Comparison of ENCODE assay signal across 10 cellular contexts in the genomic region with DNA sequence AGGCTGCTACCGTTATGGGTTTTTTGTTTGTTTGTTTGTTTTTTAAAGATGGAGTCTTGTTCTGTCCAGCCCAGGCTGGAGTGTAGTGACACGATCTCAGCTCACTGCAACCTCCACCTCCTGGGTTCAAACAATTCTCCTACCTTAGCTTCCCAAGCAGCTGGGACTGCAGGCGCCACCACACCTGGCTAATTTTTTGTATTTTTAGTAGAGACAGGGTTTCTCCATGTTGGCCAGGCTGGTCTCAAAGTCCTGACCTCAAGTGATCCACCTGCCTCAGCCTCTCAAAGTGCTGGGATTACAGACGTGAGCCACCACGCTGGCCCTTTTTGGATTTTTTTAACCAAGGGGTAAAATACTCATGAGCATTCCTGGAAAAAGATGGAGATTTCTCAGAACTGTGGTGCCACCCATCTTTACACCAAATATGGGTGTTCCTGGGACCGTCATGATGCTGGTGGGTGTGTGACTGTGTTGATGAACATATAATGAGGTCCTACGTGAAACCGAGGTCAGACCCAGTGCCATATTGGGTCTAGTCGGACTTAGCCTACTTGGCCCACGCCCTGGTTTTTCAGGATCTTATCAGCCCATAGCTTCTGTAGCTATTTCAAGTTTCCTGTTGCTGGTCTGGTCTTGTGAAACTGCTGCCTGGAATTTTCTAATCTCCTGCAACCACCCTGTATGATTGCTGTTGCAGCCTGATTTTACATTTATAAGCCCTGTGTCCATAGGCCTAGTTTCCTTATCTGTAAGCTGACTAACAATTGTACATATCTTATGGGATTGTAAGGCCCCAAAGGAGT. TPM values are rescaled to one million over a fixed set of nuclear protein-coding genes. Genes with fewer than 3 reads are reported as not detected.
DNase-seq lines count a peak whose midpoint lies in the region; ATAC-seq, FAIRE-seq and TF ChIP-seq lines count a peak whose summit lies in the region.
"Had no signal": no experiment of that assay in that cellular context is flagged by ENCODE, and none has a peak within 500 bp of the region (broad histone marks: within the 10 kb centered on the region; RNA-seq: fewer than 3 reads in every experiment).

No MANE protein-coding gene starts in this region.

- no peak overlapping the region for H3K56ac ChIP-seq in H1 (replicated peaks; ENCODE audit: insufficient read length, low read depth, low read length)

- no peak overlapping the region for H3K27ac ChIP-seq in CD8-positive, alpha-beta T cell (ENCODE audit: low read depth, low read length)
- no peak overlapping the region for H3K27ac ChIP-seq in H1 (ENCODE audit: low read depth, low read length)
- H3K27ac ChIP-seq in osteoblast (ENCODE audit: low read depth, low read length), result peak overlapping the region; percentile 54
- H3K27ac ChIP-seq in prostate gland, result no peak overlapping the region

- H3K4me3 ChIP-seq in CD8-positive, alpha-beta T cell (ENCODE audit: low read depth, low read length), result no peak overlapping the region
- H3K4me3 ChIP-seq in H1 (ENCODE audit: extremely low read depth in 1 of 4, insufficient read depth in 2 of 4, low read depth in 3 of 4, low read length in 4 of 4), result no peak overlapping the region
- H3K4me3 ChIP-seq in osteoblast (ENCODE audit: insufficient read depth, low read length), result no peak overlapping the region
- H3K4me3 ChIP-seq in prostate gland, result no peak overlapping the region

- no peak overlapping the region for H2BK20ac ChIP-seq in H1 (ENCODE audit: low read length)

- no peak for TF ChIP-seq CTCF in CD8-positive, alpha-beta T cell (IDR thresholded peaks at IDR 0.05)
- no peak for TF ChIP-seq CTCF in H1 (IDR thresholded peaks at IDR 0.05; ENCODE audit: control extremely low read depth in 1 of 3, insufficient read depth in 1 of 3, low read depth in 1 of 3, low read length in 3 of 3)
- TF ChIP-seq CTCF in osteoblast (IDR thresholded peaks at IDR 0.05; ENCODE audit: extremely low read depth, low read depth, low read length), result no peak
- no peak for TF ChIP-seq CTCF in prostate gland (IDR thresholded peaks at IDR 0.05)

- H2AFZ ChIP-seq in H1 (ENCODE audit: low read length) (no peak overlapping the region), osteoblast (ENCODE audit: low read length) (no peak overlapping the region)

- no peaks in the 10 kb centered on the region for H3K23me2 ChIP-seq in H1 (ENCODE audit: low read depth, low read length)

- H3K4me2 ChIP-seq in H1 (ENCODE audit: insufficient read depth in 1 of 2, low read depth in 2 of 2, low read length in 2 of 2) (no peak overlapping the region), osteoblast (ENCODE audit: insufficient read depth, low read length) (no peak overlapping the region)

- no peak overlapping the region for H3K18ac ChIP-seq in H1 (ENCODE audit: extremely low read depth, low read length)

- ATAC-seq in CD8-positive, alpha-beta T cell, result no peak
- ATAC-seq in GM21381 (IDR thresholded peaks at IDR 0.05; ENCODE audit: unreplicated experiment), result no peak

- no peaks in the 10 kb centered on the region for H3K9me3 ChIP-seq in CD8-positive, alpha-beta T cell (ENCODE audit: low read length)
- H3K9me3 ChIP-seq in H1 (ENCODE audit: insufficient read depth in 2 of 2, low read depth in 1 of 2, low read length in 1 of 2) (no peaks in the 10 kb centered on the region), osteoblast (ENCODE audit: low read depth, low read length) (no peaks in the 10 kb centered on the region), prostate gland (no peaks in the 10 kb centered on the region)

- H2BK15ac ChIP-seq in H1 (ENCODE audit: low read length), result no peak overlapping the region

- no peaks in the 10 kb centered on the region for H3K27me3 ChIP-seq in CD8-positive, alpha-beta T cell (ENCODE audit: insufficient read depth, low read length)
- H3K27me3 ChIP-seq in H1 (replicated peaks in 1 of 4; ENCODE audit: control insufficient read depth in 3 of 4, extremely low read depth in 1 of 4, insufficient read depth in 3 of 4, low read length in 3 of 4) (no peaks in the 10 kb centered on the region), osteoblast (ENCODE audit: insufficient read depth, low read length) (no peaks in the 10 kb centered on the region), prostate gland (replicated peaks; ENCODE audit: insufficient read depth) (no peaks in the 10 kb centered on the region)

- TF ChIP-seq POLR2A in H1 (IDR thresholded peaks at IDR 0.05; ENCODE audit: control extremely low read depth in 1 of 2, low read depth in 2 of 2, low read length in 2 of 2) (no peak; a peak in 1 of 3 replicates), prostate gland (IDR thresholded peaks at IDR 0.05) (no peak)

- H4K20me1 ChIP-seq in H1 (replicated peaks in 1 of 2; ENCODE audit: control insufficient read depth in 1 of 2, insufficient read depth in 2 of 2, low read length in 2 of 2) (peaks cover 5 to 13% of the 10 kb centered on the region in 2 experiments), osteoblast (ENCODE audit: insufficient read depth, low read length) (peaks cover 43% of the 10 kb centered on the region)

- H3K36me3 Mint-ChIP-seq in CD8-positive, alpha-beta T cell, result peaks cover 31% of the 10 kb centered on the region

- H3K9ac ChIP-seq in H1 (replicated peaks in 1 of 4; ENCODE audit: extremely low read depth in 1 of 4, low read depth in 3 of 4, low read length in 3 of 4), result no peak overlapping the region

- no peak for DNase-seq in CD8-positive, alpha-beta T cell
- DNase-seq in RPMI7951 (ENCODE audit: low read depth), result peak; percentile 22
- no peak for DNase-seq in H1 (ENCODE audit: low read depth in 1 of 2, low spot score in 2 of 2)
- DNase-seq in osteoblast (ENCODE audit: insufficient read length, low spot score, missing footprints), result peak; percentile 61
- DNase-seq in NCI-H2081 (lab: John Stamatoyannopoulos, UW), result no peak
- DNase-seq in prostate gland (ENCODE audit: low spot score), result no peak
- no peak for DNase-seq in NCI-H1092 treated with DMSO at 0.1 percent for 48 hours (lab: John Stamatoyannopoulos, UW)
- DNase-seq: hippocampal formation, NCI-H2227 treated with DMSO at 0.1 percent for 48 hours had no signal

- FAIRE-seq in H1 (lab: Jason Lieb, UNC), result no peak

- peaks cover 26% of the 10 kb centered on the region for H3K4me1 Mint-ChIP-seq in CD8-positive, alpha-beta T cell (ENCODE audit: low read depth)

- no peak overlapping the region for H2AK5ac ChIP-seq in H1 (ENCODE audit: low read depth, low read length)

- H3K14ac ChIP-seq in H1 (ENCODE audit: insufficient read length), result no peak overlapping the region

- peaks cover 7% of the 10 kb centered on the region for H3K36me3 ChIP-seq in CD8-positive, alpha-beta T cell (ENCODE audit: insufficient read depth, low read length)
- H3K36me3 ChIP-seq in H1 (ENCODE audit: control insufficient read depth in 2 of 4, insufficient read depth in 4 of 4, low read length in 3 of 4), result peaks cover 13 to 30% (median 20%) of the 10 kb centered on the region in 4 experiments; a peak in 7 of 8 replicates
- peaks cover 43% of the 10 kb centered on the region for H3K36me3 ChIP-seq in osteoblast (ENCODE audit: insufficient read depth, low read length)
- H3K36me3 ChIP-seq in prostate gland, result no peaks in the 10 kb centered on the region

- intact Hi-C loops in CD8-positive, alpha-beta T cell (cut with DNase I, micrococcal nuclease), result loop anchor here in 1 of 2 experiments (10.0 kb wide), 1 partner anchor 936 kb away; a partner anchor contains a TSS
- intact Hi-C loops in prostate gland (cut with DNase I), result no loop called here

- H2BK5ac ChIP-seq in H1 (ENCODE audit: low read depth, low read length), result no peak overlapping the region

- no peak overlapping the region for H4K5ac ChIP-seq in H1 (ENCODE audit: insufficient read length, low read depth, low read length)

- no peak overlapping the region for H4K8ac ChIP-seq in H1 (ENCODE audit: extremely low read depth, insufficient read depth, low read length)

- no peaks in the 10 kb centered on the region for H3K27me3 Mint-ChIP-seq in CD8-positive, alpha-beta T cell (ENCODE audit: low read depth)

- no peak overlapping the region for H3K23ac ChIP-seq in H1 (ENCODE audit: insufficient read length)

- peaks cover 27% of the 10 kb centered on the region for H3K4me1 ChIP-seq in CD8-positive, alpha-beta T cell (ENCODE audit: insufficient read depth, low read length)
- H3K4me1 ChIP-seq in H1 (replicated peaks in 1 of 4; ENCODE audit: control insufficient read depth in 3 of 4, insufficient read depth in 4 of 4, low read length in 3 of 4) (peaks cover 0 to 10% (median 4%) of the 10 kb centered on the region in 4 experiments; a peak in 4 of 7 replicates), osteoblast (ENCODE audit: insufficient read depth, low read length) (peaks cover 26% of the 10 kb centered on the region), prostate gland (replicated peaks) (peaks cover 14% of the 10 kb centered on the region)

- CTCF ChIA-PET in CD8-positive, alpha-beta T cell (lab: Charles Lee), result interaction anchor here (1.0 kb wide), 1 partner anchor 92 kb away, joined by 3 read pairs; no protein-coding TSS in a partner anchor
- CTCF ChIA-PET in H1 (lab: Charles Lee; ENCODE audit: partially characterized antibody), result interaction anchor here (0.5 to 1.6 kb wide), 11 partner anchors 11 to 695 kb away, joined by 3 to 5 read pairs (median 3); a partner anchor contains a TSS

- no peak overlapping the region for H3K4me3 Mint-ChIP-seq in CD8-positive, alpha-beta T cell

- 0 out of 2 replicates have a peak overlapping the region, but pooled peaks have one; percentile 39 for H2BK12ac ChIP-seq in H1 (ENCODE audit: low read depth, low read length)

- H3K79me1 ChIP-seq in H1 (ENCODE audit: low read depth, low read length), result peaks cover 9% of the 10 kb centered on the region

- H3K9me3 Mint-ChIP-seq in CD8-positive, alpha-beta T cell, result no peaks in the 10 kb centered on the region

- H4K91ac ChIP-seq in H1 (replicated peaks; ENCODE audit: insufficient read length, low read length), result no peak overlapping the region

- H2BK120ac ChIP-seq in H1 (replicated peaks; ENCODE audit: low read depth, low read length), result no peak overlapping the region

- peak overlapping the region; percentile 49 for H3K27ac Mint-ChIP-seq in CD8-positive, alpha-beta T cell

- no peak overlapping the region for H3K4ac ChIP-seq in H1 (replicated peaks; ENCODE audit: insufficient read length, low read depth, low read length)

- H3K79me2 ChIP-seq in H1 (ENCODE audit: control insufficient read depth in 1 of 2, insufficient read depth in 2 of 2, low read length in 2 of 2) (peaks cover 4 to 14% of the 10 kb centered on the region in 2 experiments; a peak in 3 of 4 replicates), osteoblast (ENCODE audit: insufficient read depth, low read length) (peaks cover 31% of the 10 kb centered on the region)

- no peak for TF ChIP-seq RAD21 in H1 (IDR thresholded peaks at IDR 0.05 in 1 of 2, conservative IDR thresholded peaks at IDR 0.05 in 1 of 2; ENCODE audit: low read depth in 2 of 2, low read length in 2 of 2)

- POLR2A ChIA-PET in CD8-positive, alpha-beta T cell (lab: Charles Lee), result no interaction called here
- POLR2A ChIA-PET in H1 (lab: Charles Lee; ENCODE audit: partially characterized antibody), result interaction anchor here (1.2 to 6.9 kb wide), 5 partner anchors 10 to 83 kb away, joined by 3 to 75 read pairs (median 7); a partner anchor contains a TSS

- no peak for TF ChIP-seq EP300 in H1 (IDR thresholded peaks at IDR 0.05; ENCODE audit: borderline replicate concordance in 1 of 2, low read depth in 2 of 2, low read length in 2 of 2)

- WGBS in H1 (ENCODE audit: extremely low coverage in 1 of 2, insufficient coverage in 1 of 2, insufficient read length in 1 of 2, insufficient replicate concordance in 2 of 2, low coverage in 1 of 2, low lambda C conversion rate in 2 of 2, missing lambda C conversion rate in 1 of 2), 2 experiments, result 92% methylated on average over 10 of the region's 10 CpGs; no CpG with 5 or more reads in 1 of the 2 experiments
- 80% methylated on average over 10 of the region's 10 CpGs for WGBS in prostate gland

RNA-seq across cellular contexts. Expression of a gene that starts 6.2 kb away (rescaled TPM):
- 100 to 1,000 TPM; 398 to 399 TPM for total RNA-seq in CD8-positive, alpha-beta T cell
- total RNA-seq in RPMI7951 (2014; rRNA removed; shearing (Covaris generic)), result 25.7 and 27.3 TPM in 2 replicates
- 12.8 and 14.0 TPM in 2 replicates for total RNA-seq in H1 (2021; fragmentation: NEBNext Ultra II Directional; extraction: Animal tissue kit (Norgen Biotek cat#: 25700))
- 4.1 and 8.6 TPM in 2 replicates for polyA plus RNA-seq in H1 (2011; rRNA removed)
- 10.3 TPM for polyA plus RNA-seq in H1 (2011; cell fraction: cytosol; rRNA removed)
- 11.4 TPM for polyA plus RNA-seq in H1 (2011; cell fraction: nucleus; rRNA removed)
- polyA plus RNA-seq in H1 (2012, experiment 1 of 2), result 12.1 to 14.4 TPM (median 13.1 TPM) in 4 replicates
- polyA plus RNA-seq in H1 (2012, experiment 2 of 2), result 11.5 TPM
- polyA plus RNA-seq in H1 (2013, experiment 1 of 2), result 12.9 TPM
- 13.2 TPM for polyA plus RNA-seq in H1 (2013, experiment 2 of 2)
- polyA minus RNA-seq in H1 (2011; rRNA and poly(A)+ RNA removed), result 3.2 and 4.8 TPM in 2 replicates
- polyA minus RNA-seq in H1 (2011; cell fraction: cytosol; rRNA and poly(A)+ RNA removed), result 5.7 TPM
- polyA minus RNA-seq in H1 (2011; cell fraction: nucleus; rRNA and poly(A)+ RNA removed), result 19.5 TPM
- total RNA-seq in osteoblast, result 70.4 and 84.0 TPM in 2 replicates
- total RNA-seq in prostate gland, result 10 to 100 TPM; 35.1 to 49.0 TPM

RNA-seq across cellular contexts. Expression of a gene that starts 10.0 kb away (rescaled TPM):
- 1 to 10 TPM; 1.8 to 3.2 TPM for total RNA-seq in CD8-positive, alpha-beta T cell
- total RNA-seq in RPMI7951 (2014; rRNA removed; shearing (Covaris generic)), result 1.8 and 4.4 TPM in 2 replicates
- total RNA-seq in H1 (2021; fragmentation: NEBNext Ultra II Directional; extraction: Animal tissue kit (Norgen Biotek cat#: 25700)), result 16.8 and 18.0 TPM in 2 replicates
- polyA plus RNA-seq in H1 (2011; rRNA removed), result 8.2 and 14.1 TPM in 2 replicates
- polyA plus RNA-seq in H1 (2011; cell fraction: cytosol; rRNA removed), result 13.2 TPM
- 20.7 TPM for polyA plus RNA-seq in H1 (2011; cell fraction: nucleus; rRNA removed)
- polyA plus RNA-seq in H1 (2012, experiment 1 of 2), result 13.4 to 23.3 TPM (median 18.2 TPM) in 4 replicates
- polyA plus RNA-seq in H1 (2012, experiment 2 of 2), result 13.7 TPM
- polyA plus RNA-seq in H1 (2013, experiment 1 of 2), result 10.9 TPM
- polyA plus RNA-seq in H1 (2013, experiment 2 of 2), result 10.1 TPM
- 3.0 and 4.3 TPM in 2 replicates for polyA minus RNA-seq in H1 (2011; rRNA and poly(A)+ RNA removed)
- 6.8 TPM for polyA minus RNA-seq in H1 (2011; cell fraction: cytosol; rRNA and poly(A)+ RNA removed)
- 7.7 TPM for polyA minus RNA-seq in H1 (2011; cell fraction: nucleus; rRNA and poly(A)+ RNA removed)
- total RNA-seq in osteoblast (21.4 and 28.6 TPM in 2 replicates), prostate gland (10 to 100 TPM in 1 of 2 donors, 1 to 10 TPM in 1; 9.4 to 22.9 TPM)

RNA-seq across cellular contexts. Expression of a gene that starts 20.1 kb away (rescaled TPM):
- not detected for total RNA-seq in CD8-positive, alpha-beta T cell
- total RNA-seq in RPMI7951 (2014; rRNA removed; shearing (Covaris generic)), result not detected in 2 replicates
- total RNA-seq in H1 (2021; fragmentation: NEBNext Ultra II Directional; extraction: Animal tissue kit (Norgen Biotek cat#: 25700)), result 1.0 and 1.1 TPM in 2 replicates
- polyA plus RNA-seq in H1 (2011; rRNA removed), result 0.95 and 1.8 TPM in 2 replicates
- polyA plus RNA-seq in H1 (2011; cell fraction: cytosol; rRNA removed), result 1.8 TPM
- 3.1 TPM for polyA plus RNA-seq in H1 (2011; cell fraction: nucleus; rRNA removed)
- 0.52 to 1.6 TPM (median 1.1 TPM) in 4 replicates for polyA plus RNA-seq in H1 (2012, experiment 1 of 2)
- polyA plus RNA-seq in H1 (2012, experiment 2 of 2), result 0.42 TPM
- 0.69 TPM for polyA plus RNA-seq in H1 (2013, experiment 1 of 2)
- polyA plus RNA-seq in H1 (2013, experiment 2 of 2), result 0.70 TPM
- 1.6 and 1.9 TPM in 2 replicates for polyA minus RNA-seq in H1 (2011; rRNA and poly(A)+ RNA removed)
- polyA minus RNA-seq in H1 (2011; cell fraction: cytosol; rRNA and poly(A)+ RNA removed), result not detected
- 0.30 TPM for polyA minus RNA-seq in H1 (2011; cell fraction: nucleus; rRNA and poly(A)+ RNA removed)
- not detected in 2 replicates for total RNA-seq in osteoblast
- 10 to 100 TPM in 1 of 2 donors, not detected in 1; 10.7 TPM for total RNA-seq in prostate gland

RNA-seq across cellular contexts. Expression of a gene that starts 21.7 kb away (rescaled TPM):
- 10 to 100 TPM; 55.4 to 66.7 TPM for total RNA-seq in CD8-positive, alpha-beta T cell
- total RNA-seq in RPMI7951 (2014; rRNA removed; shearing (Covaris generic)), result 203 and 249 TPM in 2 replicates
- total RNA-seq in H1 (2021; fragmentation: NEBNext Ultra II Directional; extraction: Animal tissue kit (Norgen Biotek cat#: 25700)), result 106 and 111 TPM in 2 replicates
- 121 and 178 TPM in 2 replicates for polyA plus RNA-seq in H1 (2011; rRNA removed)
- polyA plus RNA-seq in H1 (2011; cell fraction: cytosol; rRNA removed), result 123 TPM
- 169 TPM for polyA plus RNA-seq in H1 (2011; cell fraction: nucleus; rRNA removed)
- 73.9 to 148 TPM (median 121 TPM) in 4 replicates for polyA plus RNA-seq in H1 (2012, experiment 1 of 2)
- 138 TPM for polyA plus RNA-seq in H1 (2012, experiment 2 of 2)
- polyA plus RNA-seq in H1 (2013, experiment 1 of 2), result 142 TPM
- polyA plus RNA-seq in H1 (2013, experiment 2 of 2), result 150 TPM
- polyA minus RNA-seq in H1 (2011; rRNA and poly(A)+ RNA removed), result 53.0 and 53.5 TPM in 2 replicates
- polyA minus RNA-seq in H1 (2011; cell fraction: cytosol; rRNA and poly(A)+ RNA removed), result 75.7 TPM
- 48.9 TPM for polyA minus RNA-seq in H1 (2011; cell fraction: nucleus; rRNA and poly(A)+ RNA removed)
- 242 and 300 TPM in 2 replicates for total RNA-seq in osteoblast
- 100 to 1,000 TPM; 432 to 441 TPM for total RNA-seq in prostate gland

RNA-seq across cellular contexts. Expression of a gene that starts 42.1 kb away (rescaled TPM):
- 1 to 10 TPM in 1 of 2 experiments, under 1 TPM in 1; 0.98 to 1.1 TPM for total RNA-seq in CD8-positive, alpha-beta T cell
- 0.84 and 3.0 TPM in 2 replicates for total RNA-seq in RPMI7951 (2014; rRNA removed; shearing (Covaris generic))
- 8.4 and 9.7 TPM in 2 replicates for total RNA-seq in H1 (2021; fragmentation: NEBNext Ultra II Directional; extraction: Animal tissue kit (Norgen Biotek cat#: 25700))
- 25.5 and 32.7 TPM in 2 replicates for polyA plus RNA-seq in H1 (2011; rRNA removed)
- polyA plus RNA-seq in H1 (2011; cell fraction: cytosol; rRNA removed), result 24.6 TPM
- polyA plus RNA-seq in H1 (2011; cell fraction: nucleus; rRNA removed), result 33.3 TPM
- 12.8 to 19.2 TPM (median 18.4 TPM) in 4 replicates for polyA plus RNA-seq in H1 (2012, experiment 1 of 2)
- 18.2 TPM for polyA plus RNA-seq in H1 (2012, experiment 2 of 2)
- polyA plus RNA-seq in H1 (2013, experiment 1 of 2), result 6.1 TPM
- 5.6 TPM for polyA plus RNA-seq in H1 (2013, experiment 2 of 2)
- polyA minus RNA-seq in H1 (2011; rRNA and poly(A)+ RNA removed), result 3.5 and 5.0 TPM in 2 replicates
- 6.0 TPM for polyA minus RNA-seq in H1 (2011; cell fraction: cytosol; rRNA and poly(A)+ RNA removed)
- 5.5 TPM for polyA minus RNA-seq in H1 (2011; cell fraction: nucleus; rRNA and poly(A)+ RNA removed)
- 1.8 and 2.1 TPM in 2 replicates for total RNA-seq in osteoblast
- 10 to 100 TPM; 11.0 to 11.2 TPM for total RNA-seq in prostate gland

Comparison
In these comparisons a context has a peak if more than half of its experiments do, and no peak if none do; other contexts are left out.
1. DNase-seq: peak in RPMI7951 (single experiment) and osteoblast (single experiment); none in CD8-positive, alpha-beta T cell (0 of 7), H1 (0 of 2), NCI-H2081 (0 of 2), prostate gland (single experiment) and NCI-H1092 treated with DMSO at 0.1 percent for 48 hours (single experiment).